8 cellular contexts compared by ENCODE assay signal in genomic region chr15:52679232-52680040, GRCh38. TPM values are rescaled to one million over a fixed set of nuclear protein-coding genes. Genes with fewer than 3 reads are reported as not detected.
A peak's percentile ranks its signal among the peaks of the same experiment; 100 is the strongest.
DNase-seq lines count a peak whose midpoint lies in the region; ATAC-seq and TF ChIP-seq lines count a peak whose summit lies in the region.

Gene ATOSA (minus strand): TSS chr15:52679388. CDS start chr15:52678021, 1,367 bp downstream.

- DNase-seq in DMS153 treated with DMSO at 0.1 percent for 48 hours (lab: John Stamatoyannopoulos, UW; ENCODE audit: unreplicated experiment) (peak; percentile 21), KBM-7 (peak; percentile 88)
- peak; percentile 89 to 93 for DNase-seq in activated T-cell treated with anti-CD3 and anti-CD28 coated beads, Interleukin-2, amount 50 U/mL, for 48 hours
- DNase-seq in stimulated activated CD8-positive, alpha-beta memory T cell treated with anti-CD3 and anti-CD28 coated beads, Interleukin-7, amount 100 ng/mL, for 24 hours (ENCODE audit: low read depth) = peak; percentile 82

- peak within 1 kb of the TSS; percentile 85 for H3K27ac ChIP-seq in muscle layer of colon (ENCODE audit: low read depth, low read length)

- peak within 1 kb of the TSS; percentile 80 to 83 for H3K4me3 ChIP-seq in muscle layer of colon (ENCODE audit: low read depth in 1 of 2, low read length in 2 of 2)

- H3K36me3 ChIP-seq in muscle layer of colon (ENCODE audit: insufficient read depth, low read length) = peaks cover 3% of the 10 kb centered on the region

- H3K27me3 ChIP-seq in muscle layer of colon (ENCODE audit: control insufficient read depth in 1 of 2, insufficient read depth in 2 of 2, low read length in 2 of 2) = no peaks in the 10 kb centered on the region

- in situ Hi-C loops in KBM-7 (cut with MboI; ENCODE audit: low pct_unique_long_range_greater_than_20kb, low sequenced_read_pairs) = no loop called here

- H3K9ac ChIP-seq in muscle layer of colon (ENCODE audit: low read length) = peak within 1 kb of the TSS; percentile 75

- ATAC-seq in GM21619 (IDR thresholded peaks at IDR 0.05; ENCODE audit: unreplicated experiment) (peak; percentile 58), esophagus mucosa (peak; percentile 93)

- peaks cover 32% of the 10 kb centered on the region for H3K4me1 ChIP-seq in muscle layer of colon (ENCODE audit: insufficient read depth, low read length)

- H3K9me3 ChIP-seq in muscle layer of colon (ENCODE audit: low read length) = no peaks in the 10 kb centered on the region

TF ChIP-seq in PFSK-1, 5 proteins besides CTCF, POLR2A, EP300 and RAD21:
- TF ChIP-seq POLR2AphosphoS5 (IDR thresholded peaks at IDR 0.05; ENCODE audit: low read depth, low read length) = no peak
- no peak for TF ChIP-seq TAF1 (IDR thresholded peaks at IDR 0.05; ENCODE audit: borderline replicate concordance, insufficient read depth, low read length)
- no peak for TF ChIP-seq REST (IDR thresholded peaks at IDR 0.05; ENCODE audit: insufficient read depth in 1 of 2, low read depth in 2 of 2, low read length in 2 of 2)
- TF ChIP-seq FOXP2 (optimal IDR thresholded peaks at IDR 0.05; ENCODE audit: borderline replicate concordance, extremely low read depth, extremely low read length, insufficient read depth) = peak; percentile 73
- peak; percentile 98 for TF ChIP-seq SIN3A (IDR thresholded peaks at IDR 0.05; ENCODE audit: borderline replicate concordance, insufficient read depth, low read length)

RNA-seq across cellular contexts. Expression of gene ATOSA, which starts in this region (rescaled TPM):
- 9.3 TPM for polyA plus RNA-seq in PFSK-1 (2012; ENCODE audit: insufficient read length, low read depth)
- 44.1 TPM for total RNA-seq in esophagus mucosa

Comparison
In these comparisons a context has a peak if more than half of its experiments do, and no peak if none do; other contexts are left out.
1. Peak in every context shown above with its lines: DNase-seq, ATAC-seq, H3K4me3 ChIP-seq and H3K27ac ChIP-seq.
2. DNase-seq: peak in every context shown above with its lines; median percentile 91 in activated T-cell treated with anti-CD3 and anti-CD28 coated beads, Interleukin-2, amount 50 U/mL, for 48 hours; 88 in KBM-7; 82 in stimulated activated CD8-positive, alpha-beta memory T cell treated with anti-CD3 and anti-CD28 coated beads, Interleukin-7, amount 100 ng/mL, for 24 hours; 21 in DMS153 treated with DMSO at 0.1 percent for 48 hours.